In genomic region chr22:50185384-50186087, GRCh38 we compare ENCODE assay signal across 8 cellular contexts. TPM values are rescaled to one million over a fixed set of nuclear protein-coding genes. Genes with fewer than 3 reads are reported as not detected.
A peak's percentile ranks its signal among the peaks of the same experiment; 100 is the strongest.
DNase-seq lines count a peak whose midpoint lies in the region; ATAC-seq, FAIRE-seq and TF ChIP-seq lines count a peak whose summit lies in the region.

Gene TRABD (plus strand): TSS chr22:50185913. CDS start chr22:50193061, 7,148 bp downstream.

- CTCF ChIA-PET in HEK293 (lab: Yijun Ruan, JAX) (no interaction called here), WTC11 (lab: Charles Lee) (interaction anchor here (1.2 to 1.6 kb wide), 3 partner anchors 21 to 127 kb away, joined by 4 to 5 read pairs (median 5); no protein-coding TSS in a partner anchor), mammary epithelial cell (lab: Charles Lee; ENCODE audit: low non-redundant PET) (no interaction called here)

- H3K9me3 ChIP-seq in HEK293 (ENCODE audit: control insufficient read depth, insufficient read depth, low read depth, low read length) (no peaks in the 10 kb centered on the region), mammary epithelial cell (replicated peaks; ENCODE audit: insufficient read depth, low read length) (no peaks in the 10 kb centered on the region), skeletal muscle tissue (ENCODE audit: control insufficient read depth in 3 of 3, low read length in 3 of 3) (no peaks in the 10 kb centered on the region)

- DNase-seq in D721Med (ENCODE audit: insufficient read length, low spot score) (peak; percentile 85), NCI-H2171 (lab: John Stamatoyannopoulos, UW) (peak; percentile 93), WTC11 (ENCODE audit: low spot score) (peak; percentile 84), mammary epithelial cell (peak; percentile 81), iPS-NIHi11 (ENCODE audit: low spot score) (peak; percentile 98)

- dilution Hi-C loops in mammary epithelial cell (cut with HindIII; ENCODE audit: low sequenced_read_pairs), result no loop called here

- peak within 1 kb of the TSS; percentile 71; the same call in 1 of the 2 replicates for H3K27ac Mint-ChIP-seq in WTC11

- no peaks in the 10 kb centered on the region for H3K36me3 Mint-ChIP-seq in WTC11

- ATAC-seq in WTC11 (peak; percentile 63), GM21619 (IDR thresholded peaks at IDR 0.05; ENCODE audit: unreplicated experiment) (no peak)

- POLR2A ChIA-PET in HEK293 (lab: Yijun Ruan, JAX) (no interaction called here), WTC11 (lab: Charles Lee) (no interaction called here)

- H3K4me3 ChIP-seq in HEK293 (ENCODE audit: low read depth, low read length), result peak within 1 kb of the TSS; percentile 81
- H3K4me3 ChIP-seq in mammary epithelial cell (replicated peaks in 1 of 3; ENCODE audit: insufficient read depth in 1 of 3, low read depth in 2 of 3, low read length in 3 of 3), result peak within 1 kb of the TSS; percentile 75 to 98 (median 75)
- peak within 1 kb of the TSS; percentile 83 to 91 (median 89) for H3K4me3 ChIP-seq in skeletal muscle tissue (ENCODE audit: low read length in 3 of 3)

- no peak for FAIRE-seq in D721Med (lab: Jason Lieb, UNC)

- H3K4me1 Mint-ChIP-seq in WTC11, result peaks cover 14% of the 10 kb centered on the region

- H3K27ac ChIP-seq in HEK293 (ENCODE audit: extremely low read depth, low read depth, low read length) (peak within 1 kb of the TSS; percentile 78), mammary epithelial cell (ENCODE audit: insufficient read depth, low read depth, low read length) (peak within 1 kb of the TSS; percentile 40), skeletal muscle tissue (ENCODE audit: low read depth, low read length) (no peak within 1 kb of the TSS)

- H3K9me3 Mint-ChIP-seq in WTC11, result no peaks in the 10 kb centered on the region

- BruUV-seq in mammary epithelial cell (replicated peaks; lab: Mats Ljungman, UMichigan), result no TSS peak

- no peak for TF ChIP-seq CTCF in D721Med (IDR thresholded peaks at IDR 0.05; ENCODE audit: insufficient read depth, missing control alignments)
- TF ChIP-seq CTCF in HEK293 (tag by site-specific recombination; IDR thresholded peaks at IDR 0.05), result no peak
- TF ChIP-seq CTCF in WTC11 (IDR thresholded peaks at IDR 0.05), result no peak
- TF ChIP-seq CTCF in mammary epithelial cell (conservative IDR thresholded peaks at IDR 0.05 in 1 of 2, IDR thresholded peaks at IDR 0.05 in 1 of 2; ENCODE audit: extremely low read depth in 1 of 2, insufficient read depth in 1 of 2, low read depth in 1 of 2, low read length in 2 of 2), result no peak

- no peaks in the 10 kb centered on the region for H3K27me3 ChIP-seq in mammary epithelial cell (ENCODE audit: insufficient read depth, low read length)
- H3K27me3 ChIP-seq in skeletal muscle tissue (ENCODE audit: control insufficient read depth in 3 of 3, insufficient read depth in 3 of 3, low read length in 3 of 3), result peaks cover 0 to under 1% (median 0%) of the 10 kb centered on the region in 3 donors

- no peaks in the 10 kb centered on the region for H4K20me1 ChIP-seq in mammary epithelial cell (ENCODE audit: insufficient read depth, low read length)

- peak within 1 kb of the TSS; percentile 46 for H3K9ac ChIP-seq in mammary epithelial cell (ENCODE audit: insufficient read depth, low read length)
- H3K9ac ChIP-seq in skeletal muscle tissue (ENCODE audit: low read depth in 1 of 3, low read length in 3 of 3), result peak within 1 kb of the TSS; percentile 80 to 86 (median 81)

- peaks cover 24% of the 10 kb centered on the region for H3K4me1 ChIP-seq in HEK293 (ENCODE audit: control insufficient read depth, insufficient read depth, low read length)
- peaks cover 38% of the 10 kb centered on the region for H3K4me1 ChIP-seq in mammary epithelial cell (ENCODE audit: insufficient read depth, low read length)
- H3K4me1 ChIP-seq in skeletal muscle tissue (ENCODE audit: control insufficient read depth in 3 of 3, insufficient read depth in 3 of 3, low read length in 3 of 3), result peaks cover 26 to 35% (median 34%) of the 10 kb centered on the region in 3 donors

- H2AFZ ChIP-seq in mammary epithelial cell (ENCODE audit: low read depth, low read length), result peak within 1 kb of the TSS; percentile 100

- H3K27me3 Mint-ChIP-seq in WTC11 (ENCODE audit: low read depth), result no peaks in the 10 kb centered on the region; the same call in 1 of the 2 replicates

- intact Hi-C loops in mammary epithelial cell (cut with micrococcal nuclease), result loop anchor here (1.0 kb wide), 1 partner anchor 36 kb away; no protein-coding TSS in a partner anchor

- peak within 1 kb of the TSS; percentile 97 for H3K4me2 ChIP-seq in mammary epithelial cell (ENCODE audit: insufficient read depth, low read depth, low read length)

- peaks cover 47% of the 10 kb centered on the region for H3K79me2 ChIP-seq in mammary epithelial cell (ENCODE audit: insufficient read depth, low read length)

- H3K4me3 Mint-ChIP-seq in WTC11, result peak within 1 kb of the TSS; percentile 93

- WGBS in mammary epithelial cell (ENCODE audit: low coverage, missing lambda C conversion rate), result 45% methylated on average over 4 of the region's 90 CpGs

- H3K36me3 ChIP-seq in HEK293 (ENCODE audit: control insufficient read depth in 2 of 2, insufficient read depth in 1 of 2, low read length in 2 of 2) (peaks cover 0 to 11% of the 10 kb centered on the region in 2 experiments; a peak in 1 of 3 replicates), mammary epithelial cell (ENCODE audit: insufficient read depth, low read length) (peaks cover 5% of the 10 kb centered on the region), skeletal muscle tissue (ENCODE audit: control insufficient read depth in 3 of 3, insufficient read depth in 3 of 3, low read length in 3 of 3) (no peaks in the 10 kb centered on the region)

- in situ Hi-C loops in mammary epithelial cell (cut with MboI; ENCODE audit: low sequenced_read_pairs in 2 of 2), result no loop called here

TF ChIP-seq in HEK293, 187 proteins besides CTCF, POLR2A, EP300 and RAD21 (continues in another document):
- no peak for TF ChIP-seq ZNF366 (tag by site-specific recombination; conservative IDR thresholded peaks at IDR 0.05)
- no peak for TF ChIP-seq ZSCAN4 (tag by site-specific recombination; IDR thresholded peaks at IDR 0.05)
- TF ChIP-seq INSM2 (tag by site-specific recombination; IDR thresholded peaks at IDR 0.05), result no peak

TF ChIP-seq in WTC11, 78 proteins besides CTCF, POLR2A, EP300 and RAD21:
- no peak for TF ChIP-seq TP53 (CRISPR knock-in tag; IDR thresholded peaks at IDR 0.05)
- TF ChIP-seq, protein P1, sequence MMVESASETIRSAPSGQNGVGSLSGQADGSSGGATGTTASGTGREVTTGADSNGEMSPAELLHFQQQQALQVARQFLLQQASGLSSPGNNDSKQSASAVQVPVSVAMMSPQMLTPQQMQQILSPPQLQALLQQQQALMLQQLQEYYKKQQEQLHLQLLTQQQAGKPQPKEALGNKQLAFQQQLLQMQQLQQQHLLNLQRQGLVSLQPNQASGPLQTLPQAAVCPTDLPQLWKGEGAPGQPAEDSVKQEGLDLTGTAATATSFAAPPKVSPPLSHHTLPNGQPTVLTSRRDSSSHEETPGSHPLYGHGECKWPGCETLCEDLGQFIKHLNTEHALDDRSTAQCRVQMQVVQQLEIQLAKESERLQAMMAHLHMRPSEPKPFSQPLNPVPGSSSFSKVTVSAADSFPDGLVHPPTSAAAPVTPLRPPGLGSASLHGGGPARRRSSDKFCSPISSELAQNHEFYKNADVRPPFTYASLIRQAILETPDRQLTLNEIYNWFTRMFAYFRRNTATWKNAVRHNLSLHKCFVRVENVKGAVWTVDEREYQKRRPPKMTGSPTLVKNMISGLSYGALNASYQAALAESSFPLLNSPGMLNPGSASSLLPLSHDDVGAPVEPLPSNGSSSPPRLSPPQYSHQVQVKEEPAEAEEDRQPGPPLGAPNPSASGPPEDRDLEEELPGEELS (CRISPR knock-in tag; IDR thresholded peaks at IDR 0.05), result 0 out of 2 replicates have a peak, but pooled peaks have one; percentile 19
- TF ChIP-seq HMGXB4 (CRISPR knock-in tag; IDR thresholded peaks at IDR 0.05), result 0 out of 2 replicates have a peak, but pooled peaks have one; percentile 41
- peak; percentile 35; the same call in 1 of the 2 replicates for TF ChIP-seq SP1 (CRISPR knock-in tag; conservative IDR thresholded peaks at IDR 0.05)

RNA-seq across cellular contexts. Expression of gene TRABD, which starts in this region (rescaled TPM):
- total RNA-seq in WTC11 (2021) (79.9 to 90.4 TPM (median 81.3 TPM) in 3 replicates), mammary epithelial cell (10 to 100 TPM; 25.8 to 63.5 TPM), skeletal muscle tissue (4.7 TPM)
- 53.4 TPM for polyA plus RNA-seq in mammary epithelial cell
- polyA minus RNA-seq in mammary epithelial cell, result 43.4 TPM
